In the genomic region with DNA sequence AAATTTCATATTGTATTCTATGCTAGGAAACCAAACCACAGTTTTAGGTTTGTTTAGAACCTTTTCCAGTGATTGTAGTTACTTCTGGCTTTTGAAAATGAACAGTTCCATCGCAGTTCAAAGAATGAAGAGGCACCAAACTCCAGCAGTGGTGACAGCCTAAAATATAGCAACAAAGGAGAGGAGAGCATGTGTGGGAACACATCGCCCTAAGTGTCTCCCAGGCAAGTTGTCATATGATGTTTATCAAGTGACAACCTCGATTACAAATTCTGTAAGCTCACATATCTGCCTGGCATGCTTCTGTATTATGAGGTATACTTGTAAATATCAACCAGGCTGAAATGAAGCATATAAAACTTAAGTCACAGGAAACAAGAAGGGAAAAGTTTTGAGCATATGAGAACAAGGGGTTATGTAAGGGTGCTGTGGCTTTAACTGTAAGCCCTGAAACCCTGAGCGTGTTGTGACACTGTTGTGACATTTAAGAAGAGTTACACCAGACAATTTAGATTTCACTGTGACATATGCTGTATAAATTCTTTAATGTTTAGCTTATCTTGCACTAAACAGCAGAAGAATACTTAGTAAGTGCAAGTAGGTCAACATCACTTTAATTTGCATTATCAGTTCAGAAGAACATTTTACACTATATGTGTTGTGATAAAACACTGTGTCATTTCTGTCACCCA, we compare ENCODE assay signal across 18 cellular contexts. TPM values are rescaled to one million over a fixed set of nuclear protein-coding genes. Genes with fewer than 3 reads are reported as not detected.
DNase-seq lines count a peak whose midpoint lies in the region; ATAC-seq, FAIRE-seq and TF ChIP-seq lines count a peak whose summit lies in the region.
"Had no signal": no experiment of that assay in that cellular context is flagged by ENCODE, and none has a peak within 500 bp of the region (broad histone marks: within the 10 kb centered on the region; RNA-seq: fewer than 3 reads in every experiment).

No MANE protein-coding gene starts in this region.

- no peaks in the 10 kb centered on the region for H3K9me3 ChIP-seq in skeletal muscle tissue (ENCODE audit: control insufficient read depth in 3 of 3, low read length in 3 of 3)
- H3K9me3 ChIP-seq: Caco-2 had no signal

- ATAC-seq in left ventricle myocardium superior (peak; percentile 68), HG02885 (IDR thresholded peaks at IDR 0.05; ENCODE audit: poor library complexity, unreplicated experiment) (no peak)

- no peak for FAIRE-seq in urothelium cell line (lab: Jason Lieb, UNC)
- FAIRE-seq: H54, RCC 7860 had no signal

- H3K4me1 ChIP-seq in skeletal muscle tissue (ENCODE audit: control insufficient read depth in 3 of 3, insufficient read depth in 3 of 3, low read length in 3 of 3): peaks cover 0 to 23% (median 9%) of the 10 kb centered on the region in 3 donors
- H3K4me1 ChIP-seq: Caco-2 had no signal

- H3K9ac ChIP-seq in skeletal muscle tissue (ENCODE audit: low read depth in 1 of 3, low read length in 3 of 3): no peak overlapping the region

- H3K27ac ChIP-seq in HL-60 (replicated peaks): peak overlapping the region; percentile 69
- H3K27ac ChIP-seq in skeletal muscle tissue (ENCODE audit: low read depth, low read length): peak overlapping the region; percentile 19

- DNase-seq in HL-60 (ENCODE audit: low read depth in 1 of 2, low spot score in 1 of 2) (peak in 1 of 2 experiments; percentile 71), NCI-H526 treated with DMSO at 0.1 percent for 48 hours (lab: John Stamatoyannopoulos, UW) (peak; percentile 67), left ventricle myocardium superior (no peak), hippocampal formation (lab: John Stamatoyannopoulos, UW) (no peak), urothelium cell line (ENCODE audit: low spot score) (no peak)
- DNase-seq: Caco-2; CD4-positive, CD25-positive, alpha-beta regulatory T cell; DMS53; NCI-H1048; NCI-H1436 treated with DMSO at 0.1 percent for 48 hours; NCI-H2029 treated with DMSO at 0.1 percent for 48 hours; NCI-H2171 treated with DMSO at 0.1 percent for 48 hours; NCI-H82; SHP77 treated with DMSO at 0.1 percent for 48 hours had no signal

- intact Hi-C loops in left ventricle myocardium superior (cut with micrococcal nuclease): no loop called here

- no peaks in the 10 kb centered on the region for H3K36me3 ChIP-seq in skeletal muscle tissue (ENCODE audit: control insufficient read depth in 3 of 3, insufficient read depth in 3 of 3, low read length in 3 of 3)

- H3K27me3 ChIP-seq in HL-60 (ENCODE audit: insufficient read depth, poor library complexity, severe bottlenecking) (no peaks in the 10 kb centered on the region), skeletal muscle tissue (ENCODE audit: control insufficient read depth in 3 of 3, insufficient read depth in 3 of 3, low read length in 3 of 3) (no peaks in the 10 kb centered on the region)

- TF ChIP-seq CTCF in HL-60 (IDR thresholded peaks at IDR 0.05; ENCODE audit: insufficient read depth, low read length): no peak

- H3K4me3 ChIP-seq in HL-60 (replicated peaks; ENCODE audit: insufficient read depth, low read length) (no peak overlapping the region), skeletal muscle tissue (ENCODE audit: low read length in 3 of 3) (no peak overlapping the region)

RNA-seq across cellular contexts. Expression of a gene that starts 29.1 kb away (rescaled TPM):
- total RNA-seq in left ventricle myocardium superior: 20.6 TPM
- 14.1 TPM for total RNA-seq in skeletal muscle tissue
